Comparison of ENCODE assay signal across 22 cellular contexts in the genomic region with DNA sequence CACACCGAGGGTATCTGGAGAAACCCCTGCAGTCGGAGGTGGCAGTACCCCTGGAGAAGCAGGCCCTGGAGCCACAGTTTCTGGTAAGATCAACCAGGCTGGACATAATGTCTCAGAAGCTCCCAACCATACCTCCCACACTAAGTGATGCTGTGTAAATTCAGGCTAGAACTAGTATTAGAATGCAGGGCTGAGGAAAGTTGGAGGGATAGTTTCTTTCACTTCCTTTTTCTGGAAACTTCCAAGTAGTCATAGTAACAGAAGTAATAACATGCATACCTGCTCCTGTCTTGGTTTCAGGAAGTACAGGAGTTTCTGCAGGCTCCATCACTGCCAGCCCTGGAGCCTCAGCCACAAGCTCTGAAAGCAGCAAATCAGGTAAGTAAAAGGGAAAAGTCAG.
"Had no signal": no experiment of that assay in that cellular context is flagged by ENCODE, and none has a peak within 500 bp of the region (broad histone marks: within the 10 kb centered on the region; RNA-seq: fewer than 3 reads in every experiment).

No MANE protein-coding gene starts in this region.

- DNase-seq: activated CD4-positive, alpha-beta memory T cell treated with anti-CD3 and anti-CD28 coated beads for 36 hours; activated CD4-positive, alpha-beta T cell treated with anti-CD3 and anti-CD28 coated beads for 48 hours; activated CD4-positive, CD25-positive, alpha-beta regulatory T cell; activated effector memory CD4-positive, alpha-beta T cell treated with Interleukin-2 at 50 U/mL for 16 hours; activated naive CD4-positive, alpha-beta T cell treated with anti-CD3 and anti-CD28 coated beads for 36 hours; activated naive CD8-positive, alpha-beta T cell treated with anti-CD3 and anti-CD28 coated beads, Interleukin-2, amount 10 ng/mL, durations not matched to agents 7 days and 5 days; activated T-cell treated with anti-CD3 and anti-CD28 coated beads, Interleukin-2, amount 50 U/mL, for 72 hours; amniotic stem cell; colonic mucosa; dorsolateral prefrontal cortex; effector memory CD8-positive, alpha-beta T cell; gastrocnemius medialis; head of caudate nucleus; hypothalamus; left cardiac atrium; posterior cingulate gyrus; small intestine; stimulated activated CD4-positive, alpha-beta T cell treated with anti-CD3 and anti-CD28 coated beads, Interleukin-2, amount 100 ng/mL, for 24 hours; stimulated activated naive CD8-positive, alpha-beta T cell treated with anti-CD3 and anti-CD28 coated beads, Interleukin-15, amount 100 ng/mL, for 72 hours had no signal

- H3K4me3 ChIP-seq: colonic mucosa, dorsolateral prefrontal cortex, esophagus muscularis mucosa, gastrocnemius medialis, tibial nerve had no signal

- H3K9me3 ChIP-seq: colonic mucosa, esophagus muscularis mucosa, gastrocnemius medialis, tibial nerve had no signal

- FAIRE-seq: bronchial epithelial cell, small intestine had no signal

- H3K36me3 ChIP-seq: colonic mucosa, esophagus muscularis mucosa, gastrocnemius medialis, tibial nerve had no signal

- H3K27me3 ChIP-seq: colonic mucosa, esophagus muscularis mucosa, gastrocnemius medialis, tibial nerve had no signal

- H3K27ac ChIP-seq: colonic mucosa, dorsolateral prefrontal cortex, esophagus muscularis mucosa, gastrocnemius medialis, tibial nerve had no signal

- H3K4me1 ChIP-seq: colonic mucosa, esophagus muscularis mucosa, gastrocnemius medialis, tibial nerve had no signal
